ENCODE assay signal across 1 cellular context in genomic region chr14:20798318-20798717, GRCh38.
A peak's percentile ranks its signal among the peaks of the same experiment; 100 is the strongest.
TF ChIP-seq lines count a peak whose summit lies in the region.

No MANE protein-coding gene starts in this region.

TF ChIP-seq in K562, 482 proteins besides CTCF, POLR2A, EP300 and RAD21:
- TF ChIP-seq, protein P1, sequence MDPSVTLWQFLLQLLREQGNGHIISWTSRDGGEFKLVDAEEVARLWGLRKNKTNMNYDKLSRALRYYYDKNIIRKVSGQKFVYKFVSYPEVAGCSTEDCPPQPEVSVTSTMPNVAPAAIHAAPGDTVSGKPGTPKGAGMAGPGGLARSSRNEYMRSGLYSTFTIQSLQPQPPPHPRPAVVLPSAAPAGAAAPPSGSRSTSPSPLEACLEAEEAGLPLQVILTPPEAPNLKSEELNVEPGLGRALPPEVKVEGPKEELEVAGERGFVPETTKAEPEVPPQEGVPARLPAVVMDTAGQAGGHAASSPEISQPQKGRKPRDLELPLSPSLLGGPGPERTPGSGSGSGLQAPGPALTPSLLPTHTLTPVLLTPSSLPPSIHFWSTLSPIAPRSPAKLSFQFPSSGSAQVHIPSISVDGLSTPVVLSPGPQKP (CRISPR knock-in tag; IDR thresholded peaks at IDR 0.05), result no peak
- TF ChIP-seq AFF1 (IDR thresholded peaks at IDR 0.05; ENCODE audit: low read depth in 1 of 2, partially characterized antibody in 2 of 2) (no peak), ZNF589 (CRISPR knock-in tag; IDR thresholded peaks at IDR 0.05; ENCODE audit: low read depth) (no peak), BDP1 (IDR thresholded peaks at IDR 0.05; ENCODE audit: insufficient read depth, insufficient read length) (no peak), NFRKB (IDR thresholded peaks at IDR 0.05; ENCODE audit: low read depth) (0 out of 2 replicates have a peak, but pooled peaks have one; percentile 17), E2F5 (CRISPR knock-in tag; IDR thresholded peaks at IDR 0.05) (no peak), ZNF431 (CRISPR knock-in tag; IDR thresholded peaks at IDR 0.05) (no peak), ZFP30 (CRISPR knock-in tag; IDR thresholded peaks at IDR 0.05; ENCODE audit: borderline replicate concordance) (no peak), SLC30A9 (CRISPR knock-in tag; IDR thresholded peaks at IDR 0.05) (no peak), WHSC1 (IDR thresholded peaks at IDR 0.05; ENCODE audit: low read length) (peak; percentile 67), C11orf30 (IDR thresholded peaks at IDR 0.05; ENCODE audit: low read depth) (no peak), MAFG (tag; conservative IDR thresholded peaks at IDR 0.05) (no peak)
- TF ChIP-seq, protein P2, sequence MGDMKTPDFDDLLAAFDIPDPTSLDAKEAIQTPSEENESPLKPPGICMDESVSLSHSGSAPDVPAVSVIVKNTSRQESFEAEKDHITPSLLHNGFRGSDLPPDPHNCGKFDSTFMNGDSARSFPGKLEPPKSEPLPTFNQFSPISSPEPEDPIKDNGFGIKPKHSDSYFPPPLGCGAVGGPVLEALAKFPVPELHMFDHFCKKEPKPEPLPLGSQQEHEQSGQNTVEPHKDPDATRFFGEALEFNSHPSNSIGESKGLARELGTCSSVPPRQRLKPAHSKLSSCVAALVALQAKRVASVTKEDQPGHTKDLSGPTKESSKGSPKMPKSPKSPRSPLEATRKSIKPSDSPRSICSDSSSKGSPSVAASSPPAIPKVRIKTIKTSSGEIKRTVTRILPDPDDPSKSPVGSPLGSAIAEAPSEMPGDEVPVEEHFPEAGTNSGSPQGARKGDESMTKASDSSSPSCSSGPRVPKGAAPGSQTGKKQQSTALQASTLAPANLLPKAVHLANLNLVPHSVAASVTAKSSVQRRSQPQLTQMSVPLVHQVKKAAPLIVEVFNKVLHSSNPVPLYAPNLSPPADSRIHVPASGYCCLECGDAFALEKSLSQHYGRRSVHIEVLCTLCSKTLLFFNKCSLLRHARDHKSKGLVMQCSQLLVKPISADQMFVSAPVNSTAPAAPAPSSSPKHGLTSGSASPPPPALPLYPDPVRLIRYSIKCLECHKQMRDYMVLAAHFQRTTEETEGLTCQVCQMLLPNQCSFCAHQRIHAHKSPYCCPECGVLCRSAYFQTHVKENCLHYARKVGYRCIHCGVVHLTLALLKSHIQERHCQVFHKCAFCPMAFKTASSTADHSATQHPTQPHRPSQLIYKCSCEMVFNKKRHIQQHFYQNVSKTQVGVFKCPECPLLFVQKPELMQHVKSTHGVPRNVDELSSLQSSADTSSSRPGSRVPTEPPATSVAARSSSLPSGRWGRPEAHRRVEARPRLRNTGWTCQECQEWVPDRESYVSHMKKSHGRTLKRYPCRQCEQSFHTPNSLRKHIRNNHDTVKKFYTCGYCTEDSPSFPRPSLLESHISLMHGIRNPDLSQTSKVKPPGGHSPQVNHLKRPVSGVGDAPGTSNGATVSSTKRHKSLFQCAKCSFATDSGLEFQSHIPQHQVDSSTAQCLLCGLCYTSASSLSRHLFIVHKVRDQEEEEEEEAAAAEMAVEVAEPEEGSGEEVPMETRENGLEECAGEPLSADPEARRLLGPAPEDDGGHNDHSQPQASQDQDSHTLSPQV (IDR thresholded peaks at IDR 0.05), result peak; percentile 66
- TF ChIP-seq, protein P3, sequence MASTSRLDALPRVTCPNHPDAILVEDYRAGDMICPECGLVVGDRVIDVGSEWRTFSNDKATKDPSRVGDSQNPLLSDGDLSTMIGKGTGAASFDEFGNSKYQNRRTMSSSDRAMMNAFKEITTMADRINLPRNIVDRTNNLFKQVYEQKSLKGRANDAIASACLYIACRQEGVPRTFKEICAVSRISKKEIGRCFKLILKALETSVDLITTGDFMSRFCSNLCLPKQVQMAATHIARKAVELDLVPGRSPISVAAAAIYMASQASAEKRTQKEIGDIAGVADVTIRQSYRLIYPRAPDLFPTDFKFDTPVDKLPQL (IDR thresholded peaks at IDR 0.05; ENCODE audit: extremely low read depth, insufficient read length), result no peak
- TF ChIP-seq, protein P4, sequence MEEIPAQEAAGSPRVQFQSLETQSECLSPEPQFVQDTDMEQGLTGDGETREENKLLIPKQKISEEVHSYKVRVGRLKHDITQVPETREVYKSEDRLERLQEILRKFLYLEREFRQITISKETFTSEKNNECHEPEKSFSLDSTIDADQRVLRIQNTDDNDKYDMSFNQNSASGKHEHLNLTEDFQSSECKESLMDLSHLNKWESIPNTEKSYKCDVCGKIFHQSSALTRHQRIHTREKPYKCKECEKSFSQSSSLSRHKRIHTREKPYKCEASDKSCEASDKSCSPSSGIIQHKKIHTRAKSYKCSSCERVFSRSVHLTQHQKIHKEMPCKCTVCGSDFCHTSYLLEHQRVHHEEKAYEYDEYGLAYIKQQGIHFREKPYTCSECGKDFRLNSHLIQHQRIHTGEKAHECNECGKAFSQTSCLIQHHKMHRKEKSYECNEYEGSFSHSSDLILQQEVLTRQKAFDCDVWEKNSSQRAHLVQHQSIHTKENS (CRISPR knock-in tag; IDR thresholded peaks at IDR 0.05), result no peak
